Comparison of ENCODE assay signal across 21 cellular contexts in the genomic region with DNA sequence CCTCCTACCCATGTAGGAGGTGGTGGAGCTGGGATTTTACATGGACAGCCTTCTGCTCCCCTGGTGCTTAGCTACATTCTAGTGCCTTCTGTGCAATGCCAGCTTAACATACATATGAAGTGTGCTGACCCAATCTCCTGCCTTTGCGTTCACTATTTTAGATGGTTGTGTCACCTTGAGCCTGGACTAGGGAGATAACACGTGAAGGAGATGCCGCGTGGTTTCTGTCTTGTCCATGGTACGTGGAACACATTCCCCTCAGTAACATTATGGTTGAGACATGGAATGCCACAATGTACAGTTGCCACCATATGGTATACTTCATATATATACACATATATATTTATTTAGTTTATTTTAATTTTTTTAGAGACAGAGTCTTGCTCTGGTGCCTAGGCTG. TPM values are rescaled to one million over a fixed set of nuclear protein-coding genes. Genes with fewer than 3 reads are reported as not detected.
DNase-seq lines count a peak whose midpoint lies in the region; ATAC-seq, FAIRE-seq and TF ChIP-seq lines count a peak whose summit lies in the region.
"Had no signal": no experiment of that assay in that cellular context is flagged by ENCODE, and none has a peak within 500 bp of the region (broad histone marks: within the 10 kb centered on the region; RNA-seq: fewer than 3 reads in every experiment).

No MANE protein-coding gene starts in this region.

- no peaks in the 10 kb centered on the region for H3K27me3 ChIP-seq in K562 (ENCODE audit: control insufficient read depth in 2 of 2, insufficient read depth in 2 of 2, low read length in 2 of 2)
- no peaks in the 10 kb centered on the region for H3K27me3 ChIP-seq in esophagus muscularis mucosa
- no peaks in the 10 kb centered on the region for H3K27me3 ChIP-seq in neural progenitor cell
- no peaks in the 10 kb centered on the region for H3K27me3 ChIP-seq in thyroid gland
- H3K27me3 ChIP-seq: BLaER1 had no signal

- no peaks in the 10 kb centered on the region for H3F3A ChIP-seq in neural progenitor cell (ENCODE audit: low read depth)

- peaks cover 11% of the 10 kb centered on the region for H3K9me1 ChIP-seq in K562 (ENCODE audit: control insufficient read depth, insufficient read depth, low read length)

- in situ Hi-C loops in K562 (cut with MboI): no loop called here

- no peak for TF ChIP-seq EP300 in K562 (IDR thresholded peaks at IDR 0.05; ENCODE audit: low read length)
- no peak for TF ChIP-seq EP300 in esophagus muscularis mucosa (IDR thresholded peaks at IDR 0.05)

- TF ChIP-seq POLR2A in GM12892 (IDR thresholded peaks at IDR 0.05; ENCODE audit: low read depth, low read length) (no peak), K562 (conservative IDR thresholded peaks at IDR 0.05) (no peak), esophagus muscularis mucosa (IDR thresholded peaks at IDR 0.05; ENCODE audit: low read depth) (no peak), thyroid gland (IDR thresholded peaks at IDR 0.05) (no peak)

- H4K20me1 ChIP-seq in K562 (replicated peaks; ENCODE audit: control insufficient read depth, insufficient read depth, low read length) (peaks cover 38% of the 10 kb centered on the region), neural progenitor cell (ENCODE audit: low read depth) (peaks cover 54% of the 10 kb centered on the region)

- H3K27ac Mint-ChIP-seq in neural progenitor cell: peak overlapping the region; percentile 70
- H3K27ac Mint-ChIP-seq: CD8-positive, alpha-beta T cell; GM23338 had no signal

- no TSS peak for BruUV-seq in K562 (replicated peaks; lab: Mats Ljungman, UMichigan)

- H3K4me3 ChIP-seq in K562 (no peak overlapping the region), esophagus muscularis mucosa (no peak overlapping the region), neural progenitor cell (no peak overlapping the region), thyroid gland (replicated peaks in 1 of 3) (no peak overlapping the region)
- H3K4me3 ChIP-seq: BLaER1, GM23338 had no signal

- no peak overlapping the region for H3K9ac ChIP-seq in K562 (ENCODE audit: insufficient read depth in 1 of 2, low read depth in 2 of 2, low read length in 2 of 2)
- H3K9ac ChIP-seq in neural progenitor cell: no peak overlapping the region
- H3K9ac ChIP-seq: BLaER1 had no signal

- TF ChIP-seq CTCF in K562 (IDR thresholded peaks at IDR 0.05 in 2 of 3, conservative IDR thresholded peaks at IDR 0.05 in 1 of 3; ENCODE audit: insufficient read depth in 2 of 3, low read depth in 1 of 3, low read length in 3 of 3): no peak
- TF ChIP-seq CTCF in esophagus muscularis mucosa (IDR thresholded peaks at IDR 0.05): no peak
- TF ChIP-seq CTCF in neural progenitor cell (IDR thresholded peaks at IDR 0.05): no peak
- TF ChIP-seq CTCF in thyroid gland (IDR thresholded peaks at IDR 0.05): no peak

- FAIRE-seq in GM12892 (lab: Jason Lieb, UNC): peak; percentile 30
- FAIRE-seq in K562 (lab: Jason Lieb, UNC): no peak
- FAIRE-seq: G401.6, GM19239, H54 had no signal

- H3K9me3 Mint-ChIP-seq in neural progenitor cell: no peaks in the 10 kb centered on the region
- H3K9me3 Mint-ChIP-seq: CD8-positive, alpha-beta T cell; GM23338 had no signal

- POLR2A ChIA-PET in K562 (lab: Yijun Ruan, JAX): no interaction called here

- H2AFZ ChIP-seq in K562 (ENCODE audit: low read depth, low read length): no peak overlapping the region
- no peak overlapping the region for H2AFZ ChIP-seq in neural progenitor cell (replicated peaks)
- H2AFZ ChIP-seq: GM23338 had no signal

- peaks cover 5% of the 10 kb centered on the region for H3K27me3 Mint-ChIP-seq in neural progenitor cell (ENCODE audit: insufficient read depth, low read depth)
- H3K27me3 Mint-ChIP-seq: B cell; CD4-positive, CD25-positive, alpha-beta regulatory T cell had no signal

- H3K36me3 ChIP-seq in K562 (ENCODE audit: control insufficient read depth, insufficient read depth, low read length) (no peaks in the 10 kb centered on the region), esophagus muscularis mucosa (no peaks in the 10 kb centered on the region), neural progenitor cell (no peaks in the 10 kb centered on the region), thyroid gland (no peaks in the 10 kb centered on the region)
- H3K36me3 ChIP-seq: BLaER1 had no signal

- H3K27ac ChIP-seq in K562 (ENCODE audit: extremely low read depth, low read depth, low read length) (no peak overlapping the region), esophagus muscularis mucosa (replicated peaks in 1 of 4) (peak overlapping the region in 3 of 4 donors; percentile 24 to 68 (median 35)), neural progenitor cell (no peak overlapping the region), thyroid gland (no peak overlapping the region)
- H3K27ac ChIP-seq: BLaER1, C4-2B had no signal

- CTCF ChIA-PET in K562 (lab: Yijun Ruan, JAX; ENCODE audit: low intra/inter-chr PET ratio): no interaction called here

- H3K4me2 ChIP-seq in K562 (ENCODE audit: insufficient read depth, low read length): peak overlapping the region; percentile 41; the same call in 1 of the 2 replicates
- H3K4me2 ChIP-seq in neural progenitor cell: no peak overlapping the region
- H3K4me2 ChIP-seq: BLaER1, GM23338 had no signal

- H3K4me3 Mint-ChIP-seq in neural progenitor cell: no peak overlapping the region
- H3K4me3 Mint-ChIP-seq: B cell; CD4-positive, CD25-positive, alpha-beta regulatory T cell; CD8-positive, alpha-beta T cell; GM23338 had no signal

- no peak for TF ChIP-seq RAD21 in K562 (CRISPR knock-in tag; conservative IDR thresholded peaks at IDR 0.05 in 1 of 2, IDR thresholded peaks at IDR 0.05 in 1 of 2)

- intact Hi-C loops in K562 (cut with micrococcal nuclease) (loop anchor here (5.0 kb wide), 1 partner anchor 167 kb away; no protein-coding TSS in a partner anchor), esophagus muscularis mucosa (cut with DNase I) (no loop called here), thyroid gland (cut with DNase I) (no loop called here)

- WGBS in K562 (ENCODE audit: insufficient coverage, low coverage, missing lambda C conversion rate): 23% methylated on average over 5 of the region's 5 CpGs
- WGBS in esophagus muscularis mucosa: 93% methylated on average over 5 of the region's 5 CpGs
- 96 to 100% methylated on average over 2 to 5 of the region's 5 CpGs for WGBS in thyroid gland, 2 donors

- H3K4me1 ChIP-seq in K562 (replicated peaks in 1 of 2; ENCODE audit: control insufficient read depth in 2 of 2, insufficient read depth in 2 of 2, low read length in 2 of 2) (peaks cover 26 to 63% of the 10 kb centered on the region in 2 experiments; a peak in 4 of 5 replicates), esophagus muscularis mucosa (peaks cover 5 to 37% (median 24%) of the 10 kb centered on the region in 4 donors), neural progenitor cell (no peaks in the 10 kb centered on the region), thyroid gland (peaks cover 8 to 15% of the 10 kb centered on the region in 2 donors)
- H3K4me1 ChIP-seq: Caco-2 had no signal

- peaks cover 67% of the 10 kb centered on the region for H3K79me2 ChIP-seq in K562 (ENCODE audit: control insufficient read depth, insufficient read depth, low read length)
- peaks cover 61% of the 10 kb centered on the region for H3K79me2 ChIP-seq in neural progenitor cell (ENCODE audit: low read depth)

- DNase-seq in GM12892 (ENCODE audit: insufficient read length) (no peak), K562 (ENCODE audit: extremely low read depth in 1 of 4, low spot score in 3 of 4) (peak in 1 of 4 experiments; percentile 43), esophagus muscularis mucosa (ENCODE audit: extremely low spot score) (no peak), neural progenitor cell (ENCODE audit: low spot score) (no peak), SKM-1 treated with dmso at 0.1 percent for 144 hours (lab: John Stamatoyannopoulos, UW; ENCODE audit: unreplicated experiment) (no peak), H4 (ENCODE audit: low spot score) (no peak), thyroid gland (no peak)
- DNase-seq: Caco-2; CD4-positive, CD25-positive, alpha-beta regulatory T cell; CD8-positive, alpha-beta T cell; DMS153; DND-41; HCEC 1CT had no signal

- no peaks in the 10 kb centered on the region for H3K36me3 Mint-ChIP-seq in neural progenitor cell

- H3K4me1 Mint-ChIP-seq in neural progenitor cell: peaks cover 54% of the 10 kb centered on the region

- ATAC-seq in K562 (no peak), HG03520 (IDR thresholded peaks at IDR 0.05; ENCODE audit: unreplicated experiment) (no peak)
- ATAC-seq: CD8-positive, alpha-beta T cell; GM23338 had no signal

- H3K9me3 ChIP-seq in K562 (replicated peaks; ENCODE audit: control insufficient read depth, insufficient read depth, low read depth, low read length): no peaks in the 10 kb centered on the region
- H3K9me3 ChIP-seq in esophagus muscularis mucosa: no peaks in the 10 kb centered on the region
- H3K9me3 ChIP-seq in neural progenitor cell (ENCODE audit: low read depth): no peaks in the 10 kb centered on the region
- H3K9me3 ChIP-seq in thyroid gland: no peaks in the 10 kb centered on the region
- H3K9me3 ChIP-seq: BLaER1, Caco-2 had no signal

RNA-seq across cellular contexts. Expression of a gene that starts 54.0 kb away (rescaled TPM):
- polyA plus RNA-seq in GM12892 (2012; ENCODE audit: missing spikeins): 5.4 TPM
- total RNA-seq in K562 (2011; cell fraction: chromatin; rRNA removed; ENCODE audit: low replicate concordance): 45.9 and 50.3 TPM in 2 replicates
- total RNA-seq in K562 (2011; cell fraction: nucleolus; rRNA removed): 27.7 and 32.2 TPM in 2 replicates
- total RNA-seq in K562 (2011; cell fraction: nucleoplasm; rRNA removed): 36.4 and 47.0 TPM in 2 replicates
- total RNA-seq in K562 (2014; rRNA removed) (21.5 and 27.3 TPM in 2 replicates), K562 (2014; rRNA removed; fragmentation: Illumina TruSeq; extraction: Trizol) (13.4 and 14.0 TPM in 2 replicates), K562 (2015; rRNA removed; fragmentation: Illumina TruSeq; extraction: Trizol) (11.4 and 11.7 TPM in 2 replicates), K562 (2021) (44.5 and 49.6 TPM in 2 replicates), esophagus muscularis mucosa (10 to 100 TPM; 25.3 to 54.1 (median 38.2) TPM), neural progenitor cell (ENCODE audit: low replicate concordance) (34.7 and 35.7 TPM in 2 replicates), thyroid gland (10 to 100 TPM; 32.9 to 42.9 (median 33.4) TPM)
- polyA plus RNA-seq in K562 (2011; rRNA removed) (11.5 and 19.7 TPM in 2 replicates), K562 (2014; fragmentation: Illumina TruSeq; extraction: Trizol) (30.9 and 33.5 TPM in 2 replicates), K562 (2014; fragmentation: Nextera tagmentation; extraction: Ambion mirVana) (1 to 10 TPM; 6.0 to 6.8 TPM), K562 (2014; rRNA removed) (18.7 and 22.8 TPM in 2 replicates)
- polyA plus RNA-seq in K562 (2011; cell fraction: cytosol; rRNA removed): 19.6 and 19.7 TPM in 2 replicates
- polyA plus RNA-seq in K562 (2011; cell fraction: nucleus; rRNA removed): 16.1 and 18.9 TPM in 2 replicates
- polyA plus RNA-seq in K562 (2012): 23.6 and 26.9 TPM in 2 replicates
- 25.3 and 37.1 TPM in 2 replicates for polyA minus RNA-seq in K562 (2011; rRNA and poly(A)+ RNA removed)
- polyA minus RNA-seq in K562 (2011; cell fraction: cytosol; rRNA and poly(A)+ RNA removed): 23.1 and 24.5 TPM in 2 replicates
- polyA minus RNA-seq in K562 (2011; cell fraction: nucleus; rRNA and poly(A)+ RNA removed): 27.7 and 31.2 TPM in 2 replicates
- 15.7 and 16.4 TPM in 2 replicates for total RNA-seq in H4 (2014; rRNA removed; shearing (Covaris generic))

Comparison
In these comparisons a context has a peak if more than half of its experiments do, and no peak if none do; other contexts are left out.
1. H3K27ac ChIP-seq: peak in esophagus muscularis mucosa (3 of 4); none in K562 (single experiment), neural progenitor cell (single experiment) and thyroid gland (0 of 3).